Comparison of ENCODE assay signal across 1 cellular context in the genomic region with DNA sequence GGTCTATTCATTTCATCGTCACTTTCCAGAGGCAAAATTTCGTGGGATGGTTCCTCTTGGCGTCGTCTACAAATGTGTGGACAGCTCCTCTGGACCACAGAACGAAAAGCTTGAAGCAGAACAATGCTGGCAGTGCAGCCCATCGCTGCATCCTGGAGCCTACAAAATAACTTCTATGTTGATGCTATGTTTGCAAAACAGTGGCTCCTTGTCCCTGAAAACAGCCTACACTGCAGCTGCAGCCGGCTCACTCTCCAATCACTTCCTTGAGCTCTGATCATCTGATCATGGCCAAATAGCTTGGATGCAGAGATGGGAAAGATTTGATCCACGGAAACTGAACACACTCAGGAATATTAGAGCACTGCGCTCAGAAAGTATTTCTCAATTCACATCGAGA.
TF ChIP-seq lines count a peak whose summit lies in the region.

No MANE protein-coding gene starts in this region.

TF ChIP-seq in GM12878, 131 proteins besides CTCF, POLR2A, EP300 and RAD21:
- no peak for TF ChIP-seq E2F4 (IDR thresholded peaks at IDR 0.05; ENCODE audit: low read depth, low read length)
- TF ChIP-seq SP1 (IDR thresholded peaks at IDR 0.05; ENCODE audit: low read depth, low read length) = no peak
- TF ChIP-seq RBBP5 (conservative IDR thresholded peaks at IDR 0.05) = no peak
- TF ChIP-seq HDAC2 (IDR thresholded peaks at IDR 0.05) = no peak
- no peak for TF ChIP-seq ATF7 (IDR thresholded peaks at IDR 0.05; ENCODE audit: low read depth)
- TF ChIP-seq YY1 (IDR thresholded peaks at IDR 0.05; ENCODE audit: low read depth, low read length) = no peak
- TF ChIP-seq TCF12 (IDR thresholded peaks at IDR 0.05; ENCODE audit: low read depth, low read length) = no peak
- no peak for TF ChIP-seq FOXM1 (IDR thresholded peaks at IDR 0.05; ENCODE audit: low read depth, low read length)
- TF ChIP-seq SRF (IDR thresholded peaks at IDR 0.05; ENCODE audit: low read depth in 2 of 2, low read length in 2 of 2) = no peak
- no peak for TF ChIP-seq MXI1 (IDR thresholded peaks at IDR 0.05; ENCODE audit: low read depth, low read length)
- no peak for TF ChIP-seq JUNB (IDR thresholded peaks at IDR 0.05)
- no peak for TF ChIP-seq ZSCAN29 (IDR thresholded peaks at IDR 0.05)
- no peak for TF ChIP-seq PKNOX1 (IDR thresholded peaks at IDR 0.05)
- TF ChIP-seq RCOR1 (conservative IDR thresholded peaks at IDR 0.05; ENCODE audit: low read depth, low read length) = no peak
- no peak for TF ChIP-seq IRF3 (IDR thresholded peaks at IDR 0.05)
